Comparison of ENCODE assay signal across 21 cellular contexts in the genomic region with DNA sequence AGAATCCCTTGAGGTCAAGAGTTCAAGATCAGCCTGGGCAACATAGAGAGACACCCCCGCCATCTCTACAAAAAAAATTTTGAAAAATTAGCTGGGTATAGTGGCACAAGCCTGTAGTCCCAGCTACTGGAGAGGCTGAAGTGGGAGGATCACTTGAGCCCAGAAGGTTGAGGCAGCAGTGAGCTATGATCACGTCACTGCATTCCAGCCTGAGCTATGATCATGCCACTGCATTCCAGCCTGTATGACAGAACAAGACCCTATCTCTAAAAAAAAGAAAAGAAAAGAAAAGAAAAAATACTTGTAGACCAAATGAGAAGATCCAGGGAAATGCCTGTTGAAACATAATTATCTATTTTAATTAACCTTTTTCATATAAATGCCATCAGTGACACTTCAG.
DNase-seq lines count a peak whose midpoint lies in the region; ATAC-seq, FAIRE-seq and TF ChIP-seq lines count a peak whose summit lies in the region.
"Had no signal": no experiment of that assay in that cellular context is flagged by ENCODE, and none has a peak within 500 bp of the region (broad histone marks: within the 10 kb centered on the region; RNA-seq: fewer than 3 reads in every experiment).

No MANE protein-coding gene starts in this region.

- no peak overlapping the region for H3K27ac ChIP-seq in PC-3 (ENCODE audit: low read length)
- H3K27ac ChIP-seq: uterus had no signal

- no peak for FAIRE-seq in bronchial epithelial cell (lab: Jason Lieb, UNC)
- FAIRE-seq: G401.6, GM12891 had no signal

- CTCF ChIA-PET in PC-3 (lab: Charles Lee) = no interaction called here

- H2AFZ ChIP-seq in PC-3 (ENCODE audit: low read length) = no peak overlapping the region

- no peak overlapping the region for H3K9ac ChIP-seq in PC-3 (ENCODE audit: low read length)

- POLR2A ChIA-PET in PC-3 (lab: Charles Lee; ENCODE audit: unreplicated experiment) = no interaction called here

- H3K79me2 ChIP-seq in PC-3 (ENCODE audit: low read length) = no peaks in the 10 kb centered on the region

- no peaks in the 10 kb centered on the region for H4K20me1 ChIP-seq in PC-3 (ENCODE audit: low read length)

- DNase-seq in AG10803 (ENCODE audit: low read depth) = peak; percentile 84
- peak; percentile 19 for DNase-seq in PC-3
- DNase-seq in bronchial epithelial cell (ENCODE audit: low read depth) = peak; percentile 44
- DNase-seq in iris pigment epithelial cell (ENCODE audit: low read depth) = peak; percentile 88
- DNase-seq in activated T-cell treated with anti-CD3 and anti-CD28 coated beads, Interleukin-2, amount 50 U/mL, for 48 hours = no peak
- DNase-seq in ecto neural progenitor cell (ENCODE audit: low spot score) = no peak
- no peak for DNase-seq in COLO829 (ENCODE audit: low spot score)
- DNase-seq: ACHN; activated CD4-positive, CD25-positive, alpha-beta regulatory T cell treated with anti-CD3 and anti-CD28 coated beads, Interleukin-2, amount 50 U/mL, for 72 hours; activated gamma-delta T cell; aorta; MV-4-11; NCI-H2081 treated with DMSO at 0.1 percent for 48 hours; NCI-H69; stimulated activated CD4-positive, alpha-beta T cell treated with anti-CD3 and anti-CD28 coated beads, Interleukin-1b, Interleukin-23, amount 100 ng/mL, for 48 hours; T-helper 9 cell; uterus had no signal

- H3K9me3 ChIP-seq in PC-3 (ENCODE audit: low read length) = no peaks in the 10 kb centered on the region
- H3K9me3 ChIP-seq: uterus had no signal

- intact Hi-C loops in PC-3 (cut with micrococcal nuclease) = no loop called here

- H3K27me3 ChIP-seq in PC-3 (ENCODE audit: low read length) = no peaks in the 10 kb centered on the region
- no peaks in the 10 kb centered on the region for H3K27me3 ChIP-seq in bronchial epithelial cell (ENCODE audit: control insufficient read depth, insufficient read depth, low read length)
- H3K27me3 ChIP-seq: uterus had no signal

- no TSS peak for BruUV-seq in PC-3 (replicated peaks; lab: Mats Ljungman, UMichigan)

- ATAC-seq in PC-3 = no peak
- no peak for ATAC-seq in HG02642 (IDR thresholded peaks at IDR 0.05; ENCODE audit: poor library complexity, unreplicated experiment)
- ATAC-seq: sciatic nerve had no signal

- H3K4me3 ChIP-seq in AG10803 (ENCODE audit: low read length) (no peak overlapping the region), PC-3 (ENCODE audit: low read length) (no peak overlapping the region), bronchial epithelial cell (ENCODE audit: low read depth, low read length) (no peak overlapping the region)
- H3K4me3 ChIP-seq: uterus had no signal

- TF ChIP-seq CTCF in AG10803 (conservative IDR thresholded peaks at IDR 0.05; ENCODE audit: low read length) = no peak
- TF ChIP-seq CTCF in PC-3 (conservative IDR thresholded peaks at IDR 0.05; ENCODE audit: low read depth, low read length) = no peak
- TF ChIP-seq CTCF in bronchial epithelial cell (IDR thresholded peaks at IDR 0.05; ENCODE audit: insufficient read depth, low read length, severe bottlenecking) = no peak

- no peaks in the 10 kb centered on the region for H3K9me2 ChIP-seq in PC-3 (replicated peaks; ENCODE audit: low read length)

- no peaks in the 10 kb centered on the region for H3F3A ChIP-seq in PC-3 (ENCODE audit: low read length, unreplicated experiment)

- H3K36me3 ChIP-seq in PC-3 (ENCODE audit: low read depth, low read length) = no peaks in the 10 kb centered on the region
- H3K36me3 ChIP-seq in bronchial epithelial cell (ENCODE audit: control insufficient read depth, insufficient read depth, low read length) = no peaks in the 10 kb centered on the region
- H3K36me3 ChIP-seq: uterus had no signal

- no peak overlapping the region for H3K4me2 ChIP-seq in PC-3 (ENCODE audit: low read length)

- no peaks in the 10 kb centered on the region for H3K4me1 ChIP-seq in PC-3 (ENCODE audit: insufficient read depth, low read length)
- H3K4me1 ChIP-seq: uterus had no signal

Comparison
In these comparisons a context has a peak if more than half of its experiments do, and no peak if none do; other contexts are left out.
1. DNase-seq: peak in AG10803 (single experiment), PC-3 (single experiment), bronchial epithelial cell (single experiment) and iris pigment epithelial cell (single experiment); none in activated T-cell treated with anti-CD3 and anti-CD28 coated beads, Interleukin-2, amount 50 U/mL, for 48 hours (0 of 2), ecto neural progenitor cell (single experiment) and COLO829 (single experiment).